In the genomic region with DNA sequence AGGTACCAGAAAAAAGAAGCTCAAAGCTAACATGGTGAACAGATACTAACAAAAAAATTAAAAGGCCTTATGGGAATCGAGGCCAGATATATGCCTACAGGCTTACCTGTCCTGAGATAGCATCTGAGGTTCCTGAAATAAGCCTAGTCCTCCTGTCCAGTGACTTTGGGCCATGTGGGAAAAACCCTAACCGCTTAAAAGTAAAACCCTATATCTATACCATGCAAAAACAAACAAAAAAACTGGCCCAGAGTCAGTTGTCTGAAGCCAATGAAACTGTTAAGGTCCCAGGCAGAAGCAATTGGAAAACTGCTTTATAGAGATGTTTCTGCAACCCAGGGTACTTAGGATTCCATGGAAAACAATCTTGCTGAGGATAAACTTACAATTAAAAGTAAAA, we compare ENCODE assay signal across 32 cellular contexts.
"Had no signal": no experiment of that assay in that cellular context is flagged by ENCODE, and none has a peak within 500 bp of the region (broad histone marks: within the 10 kb centered on the region; RNA-seq: fewer than 3 reads in every experiment).

No MANE protein-coding gene starts in this region.

- ATAC-seq: activated naive CD4-positive, alpha-beta T cell treated with anti-CD3 and anti-CD28 coated beads, Interleukin-2, amount 50 U/mL, for 72 hours; activated T-cell treated with anti-CD3 and anti-CD28 coated beads, Interleukin-2, amount 50 U/mL, for 4 hours; esophagus mucosa; foreskin keratinocyte; gastrocnemius medialis; heart left ventricle; WTC11 had no signal

- H3K4me3 ChIP-seq: ascending aorta, breast epithelium, cardiac muscle cell, coronary artery, dorsolateral prefrontal cortex, gastrocnemius medialis, heart left ventricle had no signal

- H3K27me3 ChIP-seq: ascending aorta, breast epithelium, cardiac muscle cell, dorsolateral prefrontal cortex, foreskin keratinocyte, gastrocnemius medialis, heart left ventricle had no signal

- H3K4me1 ChIP-seq: breast epithelium had no signal

- H3K4me3 Mint-ChIP-seq: activated CD4-positive, alpha-beta memory T cell treated with anti-CD3 and anti-CD28 coated beads, Interleukin-2, amount 10 ng/mL, durations not matched to agents 7 days and 5 days; activated CD4-positive, alpha-beta T cell treated with anti-CD3 and anti-CD28 coated beads, Interleukin-2, amount 10 ng/mL, durations not matched to agents 7 days and 5 days; activated naive CD4-positive, alpha-beta T cell treated with anti-CD3 and anti-CD28 coated beads, Interleukin-2, amount 10 ng/mL, durations not matched to agents 7 days and 5 days; activated naive CD8-positive, alpha-beta T cell treated with anti-CD3 and anti-CD28 coated beads, Interleukin-2, amount 10 ng/mL, durations not matched to agents 7 days and 5 days; activated T-cell treated with anti-CD3 and anti-CD28 coated beads, Interleukin-2, amount 50 U/mL, for 4 hours; brain; dendritic cell treated with granulocyte-macrophage colony-stimulating factor and Interleukin-4, amounts not matched to agents 40 ng/mL and 50 ng/mL, for 4 days; endodermal cell; WTC11 had no signal

- H3K9me3 Mint-ChIP-seq: dendritic cell treated with granulocyte-macrophage colony-stimulating factor and Interleukin-4, amounts not matched to agents 40 ng/mL and 50 ng/mL, for 4 days had no signal

- H3K27me3 Mint-ChIP-seq: activated CD4-positive, alpha-beta memory T cell treated with anti-CD3 and anti-CD28 coated beads, Interleukin-2, amount 10 ng/mL, durations not matched to agents 7 days and 5 days; activated CD4-positive, alpha-beta T cell treated with anti-CD3 and anti-CD28 coated beads, Interleukin-2, amount 10 ng/mL, durations not matched to agents 7 days and 5 days; activated naive CD4-positive, alpha-beta T cell treated with anti-CD3 and anti-CD28 coated beads, Interleukin-2, amount 10 ng/mL, durations not matched to agents 7 days and 5 days; activated naive CD8-positive, alpha-beta T cell treated with anti-CD3 and anti-CD28 coated beads, Interleukin-2, amount 10 ng/mL, durations not matched to agents 7 days and 5 days; brain; dendritic cell treated with granulocyte-macrophage colony-stimulating factor and Interleukin-4, amounts not matched to agents 40 ng/mL and 50 ng/mL, for 4 days had no signal

- H3K27ac Mint-ChIP-seq: activated CD4-positive, alpha-beta memory T cell treated with anti-CD3 and anti-CD28 coated beads, Interleukin-2, amount 10 ng/mL, durations not matched to agents 7 days and 5 days; activated CD4-positive, alpha-beta T cell treated with anti-CD3 and anti-CD28 coated beads, Interleukin-2, amount 10 ng/mL, durations not matched to agents 7 days and 5 days; activated naive CD4-positive, alpha-beta T cell treated with anti-CD3 and anti-CD28 coated beads, Interleukin-2, amount 10 ng/mL, durations not matched to agents 7 days and 5 days; activated naive CD4-positive, alpha-beta T cell treated with anti-CD3 and anti-CD28 coated beads, Interleukin-2, amount 50 U/mL, for 72 hours; activated naive CD8-positive, alpha-beta T cell treated with anti-CD3 and anti-CD28 coated beads, Interleukin-2, amount 10 ng/mL, durations not matched to agents 7 days and 5 days; brain; dendritic cell treated with granulocyte-macrophage colony-stimulating factor and Interleukin-4, amounts not matched to agents 40 ng/mL and 50 ng/mL, for 4 days; endodermal cell; WTC11 had no signal

- H3K4me1 Mint-ChIP-seq: endodermal cell had no signal

- DNase-seq: activated CD4-positive, alpha-beta memory T cell treated with anti-CD3 and anti-CD28 coated beads, Interleukin-2, amount 10 ng/mL, durations not matched to agents 7 days and 5 days; activated CD4-positive, alpha-beta T cell treated with anti-CD3 and anti-CD28 coated beads for 1 hour; activated CD4-positive, alpha-beta T cell treated with anti-CD3 and anti-CD28 coated beads for 4 hours; activated CD4-positive, alpha-beta T cell treated with anti-CD3 and anti-CD28 coated beads, Interleukin-2, amount 10 ng/mL, durations not matched to agents 7 days and 5 days; activated CD4-positive, alpha-beta T cell treated with anti-CD3 and anti-CD28 coated beads, Interleukin-2, amount 50 U/mL, for 4 hours; activated CD8-positive, alpha-beta memory T cell treated with anti-CD3 and anti-CD28 coated beads, Interleukin-2, amount 50 U/mL, for 48 hours; activated gamma-delta T cell; activated naive CD4-positive, alpha-beta T cell; activated naive CD4-positive, alpha-beta T cell treated with anti-CD3 and anti-CD28 coated beads, Interleukin-2, amount 10 ng/mL, durations not matched to agents 7 days and 5 days; activated naive CD8-positive, alpha-beta T cell treated with anti-CD3 and anti-CD28 coated beads, Interleukin-2, amount 10 ng/mL, durations not matched to agents 7 days and 5 days; activated T-cell treated with anti-CD3 and anti-CD28 coated beads for 4 hours; activated T-cell treated with anti-CD3 and anti-CD28 coated beads, Interleukin-2, amount 50 U/mL, for 4 hours; central memory CD4-positive, alpha-beta T cell; cerebellar nuclear complex; dorsolateral prefrontal cortex; effector memory CD4-positive, alpha-beta T cell; endodermal cell; foreskin keratinocyte; gastrocnemius medialis; glutamatergic neuron; heart left ventricle; T-helper 2 cell had no signal

- H3K27ac ChIP-seq: ascending aorta, breast epithelium, cardiac muscle cell, coronary artery, dorsolateral prefrontal cortex, foreskin keratinocyte, gastrocnemius medialis, heart left ventricle, VCaP had no signal

- H3K9me3 ChIP-seq: ascending aorta, breast epithelium, gastrocnemius medialis, heart left ventricle had no signal
